Comparison of ENCODE assay signal across 15 cellular contexts in the genomic region with DNA sequence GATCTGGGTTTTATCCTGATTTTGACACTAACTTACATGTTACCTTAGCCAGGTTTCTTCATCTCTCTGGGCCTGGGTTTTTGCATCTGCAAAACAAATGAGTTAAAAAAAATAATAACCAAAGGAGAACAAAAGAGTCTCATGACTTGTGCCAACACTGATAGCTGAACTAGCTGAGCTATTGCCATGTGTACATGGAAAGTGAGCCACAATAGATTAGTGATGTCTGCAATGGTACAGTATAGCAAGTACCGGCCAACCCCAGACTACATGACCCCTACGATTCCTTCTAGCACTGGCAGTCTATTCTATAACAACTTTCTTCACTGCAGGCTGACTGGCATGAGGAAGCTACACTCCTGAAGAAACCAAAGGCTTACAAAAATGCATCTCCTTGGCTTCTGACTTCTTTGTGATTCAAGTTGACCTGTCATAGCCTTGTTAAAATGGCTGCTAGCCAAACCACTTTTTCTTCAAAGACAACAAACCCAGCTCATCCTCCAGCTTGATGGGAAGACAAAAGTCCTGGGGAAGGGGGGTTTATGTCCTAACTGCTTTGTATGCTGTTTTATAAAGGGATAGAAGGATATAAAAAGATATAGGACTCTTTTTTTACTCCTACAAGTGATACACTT.
DNase-seq lines count a peak whose midpoint lies in the region; ATAC-seq and TF ChIP-seq lines count a peak whose summit lies in the region.
"Had no signal": no experiment of that assay in that cellular context is flagged by ENCODE, and none has a peak within 500 bp of the region (broad histone marks: within the 10 kb centered on the region; RNA-seq: fewer than 3 reads in every experiment).

No MANE protein-coding gene starts in this region.

- DNase-seq in PC-9 (no peak), memory B cell (ENCODE audit: low spot score in 2 of 2) (no peak), iPS-NIHi7 (ENCODE audit: extremely low spot score) (no peak), NCI-H187 treated with DMSO at 0.1 percent for 48 hours (lab: John Stamatoyannopoulos, UW) (no peak)
- DNase-seq: activated naive CD8-positive, alpha-beta T cell treated with anti-CD3 and anti-CD28 coated beads, Interleukin-2, amount 10 ng/mL, durations not matched to agents 7 days and 5 days; CD4-positive, alpha-beta memory T cell; erythroblast; NCI-H1436 treated with DMSO at 0.1 percent for 48 hours; NCI-H748 treated with DMSO at 0.1 percent for 48 hours; spleen had no signal

- peak; percentile 14 for ATAC-seq in GM18909 (IDR thresholded peaks at IDR 0.05; ENCODE audit: poor library complexity, unreplicated experiment)
- ATAC-seq in HG02798 (IDR thresholded peaks at IDR 0.05; ENCODE audit: poor library complexity, unreplicated experiment), result peak; percentile 10
- no peak for ATAC-seq in memory B cell (ENCODE audit: low read depth)
- ATAC-seq in HG02884 (IDR thresholded peaks at IDR 0.05; ENCODE audit: unreplicated experiment), result no peak
- ATAC-seq: GM23338 had no signal

- H3K79me2 ChIP-seq in PC-9 (ENCODE audit: low read depth), result no peaks in the 10 kb centered on the region

- H3K27ac ChIP-seq in PC-9, result peak overlapping the region; percentile 61; the same call in 1 of the 2 replicates
- H3K27ac ChIP-seq: thoracic aorta had no signal

- no peak overlapping the region for H3K4me3 ChIP-seq in PC-9
- H3K4me3 ChIP-seq: GM23338, spleen, thoracic aorta had no signal

- no peak for TF ChIP-seq CTCF in PC-9 (conservative IDR thresholded peaks at IDR 0.05)

- H3K4me2 ChIP-seq in PC-9, result no peak overlapping the region; the same call in 1 of the 2 replicates
- H3K4me2 ChIP-seq: GM23338 had no signal

- peaks cover 29% of the 10 kb centered on the region for H3K4me1 ChIP-seq in PC-9 (replicated peaks; ENCODE audit: insufficient read depth)

- no TSS peak for BruUV-seq in PC-9 (replicated peaks; lab: Mats Ljungman, UMichigan)

- H3K4me3 Mint-ChIP-seq in memory B cell, result peak overlapping the region; percentile 33
- H3K4me3 Mint-ChIP-seq: activated naive CD8-positive, alpha-beta T cell treated with anti-CD3 and anti-CD28 coated beads, Interleukin-2, amount 10 ng/mL, durations not matched to agents 7 days and 5 days; CD4-positive, alpha-beta memory T cell; GM23338 had no signal

- intact Hi-C loops in PC-9 (cut with micrococcal nuclease; ENCODE audit: unreplicated experiment), result no loop called here

- H3K27ac Mint-ChIP-seq in memory B cell, result peak overlapping the region; percentile 75
- H3K27ac Mint-ChIP-seq: activated naive CD8-positive, alpha-beta T cell treated with anti-CD3 and anti-CD28 coated beads, Interleukin-2, amount 10 ng/mL, durations not matched to agents 7 days and 5 days; CD4-positive, alpha-beta memory T cell; GM23338 had no signal

- POLR2A ChIA-PET in PC-9 (lab: Charles Lee; ENCODE audit: unreplicated experiment), result interaction anchor here (0.6 kb wide), 1 partner anchor 12 kb away, joined by 5 read pairs; no protein-coding TSS in a partner anchor

- H4K20me1 ChIP-seq in PC-9 (ENCODE audit: insufficient read depth), result no peaks in the 10 kb centered on the region

- H3K9me3 ChIP-seq in PC-9 (ENCODE audit: insufficient read depth, low read depth), result no peaks in the 10 kb centered on the region
- H3K9me3 ChIP-seq: spleen, thoracic aorta had no signal

- no peaks in the 10 kb centered on the region for H3K9me2 ChIP-seq in PC-9 (ENCODE audit: insufficient read depth)

- no peaks in the 10 kb centered on the region for H3K36me3 ChIP-seq in PC-9 (ENCODE audit: low read depth)
- H3K36me3 ChIP-seq: spleen, thoracic aorta had no signal

- H3K27me3 Mint-ChIP-seq in memory B cell, result no peaks in the 10 kb centered on the region
- H3K27me3 Mint-ChIP-seq: activated naive CD8-positive, alpha-beta T cell treated with anti-CD3 and anti-CD28 coated beads, Interleukin-2, amount 10 ng/mL, durations not matched to agents 7 days and 5 days; CD4-positive, alpha-beta memory T cell had no signal

- CTCF ChIA-PET in PC-9 (lab: Charles Lee), result interaction anchor here (0.5 to 0.6 kb wide), 2 partner anchors 148 to 252 kb away, joined by 3 to 7 read pairs; no protein-coding TSS in a partner anchor

- no peaks in the 10 kb centered on the region for H3K9me3 Mint-ChIP-seq in memory B cell
- H3K9me3 Mint-ChIP-seq: activated naive CD8-positive, alpha-beta T cell treated with anti-CD3 and anti-CD28 coated beads, Interleukin-2, amount 10 ng/mL, durations not matched to agents 7 days and 5 days; CD4-positive, alpha-beta memory T cell; GM23338 had no signal

- H2AFZ ChIP-seq in PC-9, result no peak overlapping the region

- peaks cover 28% of the 10 kb centered on the region for H3K4me1 Mint-ChIP-seq in memory B cell
- H3K4me1 Mint-ChIP-seq: activated naive CD8-positive, alpha-beta T cell treated with anti-CD3 and anti-CD28 coated beads, Interleukin-2, amount 10 ng/mL, durations not matched to agents 7 days and 5 days; CD4-positive, alpha-beta memory T cell had no signal

- H3K36me3 Mint-ChIP-seq in memory B cell, result no peaks in the 10 kb centered on the region
- H3K36me3 Mint-ChIP-seq: activated naive CD8-positive, alpha-beta T cell treated with anti-CD3 and anti-CD28 coated beads, Interleukin-2, amount 10 ng/mL, durations not matched to agents 7 days and 5 days; CD4-positive, alpha-beta memory T cell had no signal

- peaks cover 20% of the 10 kb centered on the region; the same call in 1 of the 2 replicates for H3F3A ChIP-seq in PC-9 (ENCODE audit: insufficient read depth, low read depth)

- H3K27me3 ChIP-seq in PC-9 (ENCODE audit: insufficient read depth, low read depth), result no peaks in the 10 kb centered on the region
- H3K27me3 ChIP-seq: spleen had no signal

Comparison
In these comparisons a context has a peak if more than half of its experiments do, and no peak if none do; other contexts are left out.
1. ATAC-seq: peak in GM18909 (single experiment) and HG02798 (single experiment); none in memory B cell (single experiment) and HG02884 (single experiment).